Comparison of ENCODE assay signal across 23 cellular contexts in the genomic region with DNA sequence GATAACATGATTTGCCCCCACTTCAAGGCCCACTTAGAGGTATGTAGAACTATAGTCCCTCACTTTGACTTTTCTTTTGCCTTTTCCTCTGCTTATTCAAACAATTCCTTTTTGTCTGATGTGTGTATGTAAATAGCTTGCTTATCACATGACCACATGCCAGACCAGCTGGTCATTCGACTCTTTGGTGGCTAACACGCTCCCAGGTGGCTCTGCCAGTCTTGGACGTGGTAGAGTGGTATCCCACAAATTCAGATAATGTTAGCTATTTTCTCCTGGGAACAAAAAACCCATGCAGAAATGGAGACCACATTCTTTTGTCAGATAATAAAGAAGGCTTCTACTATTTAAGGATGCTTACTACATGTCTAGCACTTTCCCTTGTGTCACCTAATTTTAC. TPM values are rescaled to one million over a fixed set of nuclear protein-coding genes. Genes with fewer than 3 reads are reported as not detected.
"Had no signal": no experiment of that assay in that cellular context is flagged by ENCODE, and none has a peak within 500 bp of the region (broad histone marks: within the 10 kb centered on the region; RNA-seq: fewer than 3 reads in every experiment).

No MANE protein-coding gene starts in this region.

- H3K9me3 Mint-ChIP-seq: brain; endodermal cell; T-helper 2 cell treated with Interferon-gamma antibody and Interleukin-4, amounts not matched to agents 5 μg/mL and 100 μg/mL, for 36 hours had no signal

- H3K4me1 Mint-ChIP-seq: naive thymus-derived CD8-positive, alpha-beta T cell had no signal

- H3K27ac ChIP-seq: adrenal gland, colonic mucosa, epithelial cell of prostate, ovary, right lobe of liver, spleen had no signal

- H3K9me3 ChIP-seq: adrenal gland, colonic mucosa, ovary, right lobe of liver, spleen had no signal

- H3K4me3 ChIP-seq: adrenal gland, colonic mucosa, ovary, right lobe of liver, spleen had no signal

- H3K4me3 Mint-ChIP-seq: brain; endodermal cell; naive thymus-derived CD8-positive, alpha-beta T cell; T-helper 2 cell treated with Interferon-gamma antibody and Interleukin-4, amounts not matched to agents 5 μg/mL and 100 μg/mL, for 36 hours had no signal

- H3K36me3 ChIP-seq: adrenal gland, colonic mucosa, ovary, right lobe of liver, spleen had no signal

- FAIRE-seq: keratinocyte, TTC549 had no signal

- H3K27me3 ChIP-seq: adrenal gland, colonic mucosa, ovary, right lobe of liver, spleen had no signal

- H3K27me3 Mint-ChIP-seq: brain had no signal

- H3K27ac Mint-ChIP-seq: activated naive CD4-positive, alpha-beta T cell treated with anti-CD3 and anti-CD28 coated beads, Interleukin-2, amount 50 U/mL, for 72 hours; brain; endodermal cell; naive thymus-derived CD8-positive, alpha-beta T cell; T-helper 2 cell treated with Interferon-gamma antibody and Interleukin-4, amounts not matched to agents 5 μg/mL and 100 μg/mL, for 36 hours had no signal

- DNase-seq: activated CD4-positive, alpha-beta T cell treated with anti-CD3 and anti-CD28 coated beads, Interleukin-2, amount 50 U/mL, for 4 hours; activated gamma-delta T cell; adrenal gland; caudate nucleus; colonic mucosa; endodermal cell; foreskin fibroblast; hypothalamus; mammary epithelial cell; naive thymus-derived CD8-positive, alpha-beta T cell; ovary; right lobe of liver; spleen; stimulated activated CD4-positive, alpha-beta T cell treated with anti-CD3 and anti-CD28 coated beads, Interleukin-4, amount 100 ng/mL, for 4 hours; stimulated activated naive CD4-positive, alpha-beta T cell had no signal

- ATAC-seq: activated naive CD4-positive, alpha-beta T cell treated with anti-CD3 and anti-CD28 coated beads, Interleukin-2, amount 50 U/mL, for 72 hours; left lobe of liver; naive thymus-derived CD8-positive, alpha-beta T cell; right lobe of liver had no signal

- H3K36me3 Mint-ChIP-seq: activated naive CD4-positive, alpha-beta T cell treated with anti-CD3 and anti-CD28 coated beads, Interleukin-2, amount 50 U/mL, for 72 hours; brain; naive thymus-derived CD8-positive, alpha-beta T cell had no signal

- H3K4me1 ChIP-seq: adrenal gland, colonic mucosa, right lobe of liver had no signal

RNA-seq across cellular contexts. Expression of a gene that starts 47.9 kb away (rescaled TPM):
- total RNA-seq: activated CD8-positive, alpha-beta memory T cell treated with anti-CD3 and anti-CD28 coated beads for 36 hours; activated naive CD4-positive, alpha-beta T cell treated with anti-CD3 and anti-CD28 coated beads, Interleukin-2, amount 50 U/mL, for 72 hours had no signal
- polyA plus RNA-seq: naive thymus-derived CD8-positive, alpha-beta T cell had no signal
